8 cellular contexts compared by ENCODE assay signal in the genomic region with DNA sequence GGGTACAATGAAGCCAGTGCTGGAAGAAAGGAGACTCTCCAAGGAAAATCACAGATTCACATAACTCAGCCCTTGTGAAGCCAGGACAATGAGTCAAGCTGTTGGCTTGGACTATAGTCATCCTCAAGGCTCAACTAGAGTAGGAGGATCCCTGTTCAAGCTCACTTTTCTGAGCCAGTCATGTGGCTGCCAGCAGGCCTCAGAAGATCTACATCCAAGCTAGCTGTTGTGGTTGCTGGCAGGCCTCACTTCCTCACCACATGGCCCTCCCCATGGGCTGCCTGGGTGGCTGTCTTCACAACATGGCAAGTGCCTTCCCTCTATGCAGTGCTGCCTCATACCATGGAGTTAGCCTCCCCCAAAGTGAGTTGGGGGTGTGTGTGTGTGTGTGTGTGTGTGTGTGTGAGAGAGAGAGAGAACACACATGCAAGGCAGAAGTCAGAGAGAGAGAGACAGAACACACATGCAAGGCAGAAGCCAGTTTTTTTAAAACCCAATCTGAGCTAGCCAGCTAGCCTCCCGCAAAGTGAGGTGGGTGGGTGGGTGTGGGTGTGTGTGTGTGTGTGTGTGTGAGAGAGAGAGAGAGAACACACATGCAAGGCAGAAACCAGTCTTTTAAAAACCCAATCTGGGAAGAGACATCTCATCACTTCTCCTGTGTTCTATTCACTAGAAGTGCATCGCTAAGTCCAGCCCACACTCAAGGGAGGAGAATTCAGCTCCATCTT. TPM values are rescaled to one million over a fixed set of nuclear protein-coding genes. Genes with fewer than 3 reads are reported as not detected.
DNase-seq lines count a peak whose midpoint lies in the region; ATAC-seq and TF ChIP-seq lines count a peak whose summit lies in the region.

No MANE protein-coding gene starts in this region.

- WGBS in suprapubic skin = 44% methylated on average over 2 of the region's 2 CpGs

- TF ChIP-seq POLR2A in suprapubic skin (IDR thresholded peaks at IDR 0.05) = no peak

- no peak overlapping the region for H3K4me3 ChIP-seq in suprapubic skin

- no peaks in the 10 kb centered on the region for H3K36me3 ChIP-seq in suprapubic skin

- TF ChIP-seq EP300 in suprapubic skin (IDR thresholded peaks at IDR 0.05) = no peak

- peak overlapping the region; percentile 35 for H3K4me3 Mint-ChIP-seq in activated T-cell treated with anti-CD3 and anti-CD28 coated beads, Interleukin-2, amount 50 U/mL, for 4 hours

- DNase-seq in OCI-M1 (lab: John Stamatoyannopoulos, UW) = peak; percentile 96
- peak; percentile 61 for DNase-seq in activated T-cell treated with anti-CD3 and anti-CD28 coated beads, Interleukin-2, amount 50 U/mL, for 4 hours
- peak; percentile 99 for DNase-seq in fibroblast of gingiva (ENCODE audit: low read depth)
- DNase-seq in omental fat pad (ENCODE audit: low spot score) = no peak
- DNase-seq in suprapubic skin (ENCODE audit: low spot score in 2 of 2) = peak; percentile 92
- DNase-seq in NCI-H524 (lab: John Stamatoyannopoulos, UW) = no peak

- ATAC-seq in GM18498 (IDR thresholded peaks at IDR 0.05; ENCODE audit: unreplicated experiment) (peak; percentile 97), HG02870 (IDR thresholded peaks at IDR 0.05; ENCODE audit: unreplicated experiment) (peak; percentile 80), omental fat pad (ENCODE audit: low FRiP score) (peak; percentile 91)
- peak; percentile 97 for ATAC-seq in activated T-cell treated with anti-CD3 and anti-CD28 coated beads, Interleukin-2, amount 50 U/mL, for 4 hours

- no peaks in the 10 kb centered on the region for H3K27me3 ChIP-seq in suprapubic skin

- H3K4me1 ChIP-seq in suprapubic skin = peaks cover 14% of the 10 kb centered on the region

- no peaks in the 10 kb centered on the region for H3K36me3 Mint-ChIP-seq in activated T-cell treated with anti-CD3 and anti-CD28 coated beads, Interleukin-2, amount 50 U/mL, for 4 hours (ENCODE audit: insufficient read depth)

- H3K27me3 Mint-ChIP-seq in activated T-cell treated with anti-CD3 and anti-CD28 coated beads, Interleukin-2, amount 50 U/mL, for 4 hours (ENCODE audit: low read depth) = no peaks in the 10 kb centered on the region

- TF ChIP-seq CTCF in omental fat pad (IDR thresholded peaks at IDR 0.05) (no peak), suprapubic skin (IDR thresholded peaks at IDR 0.05) (no peak)

- H3K9me3 Mint-ChIP-seq in activated T-cell treated with anti-CD3 and anti-CD28 coated beads, Interleukin-2, amount 50 U/mL, for 4 hours = no peaks in the 10 kb centered on the region

- no peaks in the 10 kb centered on the region for H3K9me3 ChIP-seq in suprapubic skin

- peaks cover 32% of the 10 kb centered on the region for H3K4me1 Mint-ChIP-seq in activated T-cell treated with anti-CD3 and anti-CD28 coated beads, Interleukin-2, amount 50 U/mL, for 4 hours (ENCODE audit: low read depth)

- peak overlapping the region; percentile 18 for H3K27ac ChIP-seq in suprapubic skin

RNA-seq across cellular contexts. Expression of a gene that starts 17.1 kb away (rescaled TPM):
- 1 to 10 TPM; 4.1 to 5.9 (median 5.0) TPM for total RNA-seq in activated T-cell treated with anti-CD3 and anti-CD28 coated beads, Interleukin-2, amount 50 U/mL, for 4 hours
- 1 to 10 TPM; 4.0 to 9.1 (median 6.6) TPM for total RNA-seq in omental fat pad
- total RNA-seq in suprapubic skin = 10 to 100 TPM in 2 of 4 donors, 1 to 10 TPM in 2; 5.9 to 38.1 (median 10.2) TPM

Comparison
In these comparisons a context has a peak if more than half of its experiments do, and no peak if none do; other contexts are left out.
1. DNase-seq: peak in OCI-M1 (single experiment), activated T-cell treated with anti-CD3 and anti-CD28 coated beads, Interleukin-2, amount 50 U/mL, for 4 hours (single experiment), fibroblast of gingiva (single experiment) and suprapubic skin (2 of 2); none in omental fat pad (single experiment) and NCI-H524 (0 of 2).
2. Peak in every context shown above with its lines, with median percentiles within 50 percentile points of each other: ATAC-seq.